18 cellular contexts compared by ENCODE assay signal in genomic region chr1:217910205-217910604, GRCh38.
A peak's percentile ranks its signal among the peaks of the same experiment; 100 is the strongest.
DNase-seq lines count a peak whose midpoint lies in the region; ATAC-seq and TF ChIP-seq lines count a peak whose summit lies in the region.
"Had no signal": no experiment of that assay in that cellular context is flagged by ENCODE, and none has a peak within 500 bp of the region (broad histone marks: within the 10 kb centered on the region; RNA-seq: fewer than 3 reads in every experiment).

No MANE protein-coding gene starts in this region.

- no peaks in the 10 kb centered on the region for H3K4me1 Mint-ChIP-seq in WTC11
- H3K4me1 Mint-ChIP-seq: B cell had no signal

- TF ChIP-seq POLR2A in body of pancreas (IDR thresholded peaks at IDR 0.05): no peak

- no peaks in the 10 kb centered on the region for H4K20me1 ChIP-seq in neural cell (ENCODE audit: insufficient read depth)
- H4K20me1 ChIP-seq: BLaER1 treated with 17β-estradiol and CSF1 and Interleukin-3, amounts not matched to agents 10 nM and 100 nM had no signal

- 15 to 43% methylated on average over 3 of the region's 3 CpGs for WGBS in body of pancreas, 2 donors

- H3K4me3 ChIP-seq in neural cell (ENCODE audit: low read length) (peak overlapping the region; percentile 48), body of pancreas (no peak overlapping the region)
- H3K4me3 ChIP-seq: A549; BLaER1 treated with 17β-estradiol and CSF1 and Interleukin-3, amounts not matched to agents 10 nM and 100 nM had no signal

- peak; percentile 22 for DNase-seq in NCI-H2227 (lab: John Stamatoyannopoulos, UW; ENCODE audit: unreplicated experiment)
- DNase-seq in NCI-H2227 treated with DMSO at 0.1 percent for 48 hours (lab: John Stamatoyannopoulos, UW): no peak
- DNase-seq in retina: peak; percentile 21
- DNase-seq in body of pancreas: no peak
- no peak for DNase-seq in WTC11 (ENCODE audit: low spot score)
- DNase-seq: AML-193; Caco-2; Calu3; CD4-positive, alpha-beta T cell; CD8-positive, alpha-beta T cell; DMS79 treated with DMSO at 0.1 percent for 48 hours; GF-D8 had no signal

- H3K4me2 ChIP-seq in neural cell (ENCODE audit: low read length): peak overlapping the region; percentile 40
- H3K4me2 ChIP-seq: A549; BLaER1 treated with 17β-estradiol and CSF1 and Interleukin-3, amounts not matched to agents 10 nM and 100 nM had no signal

- no peak overlapping the region for H2AFZ ChIP-seq in neural cell (ENCODE audit: low read depth, low read length)

- no peak overlapping the region for H3K9ac ChIP-seq in neural cell (ENCODE audit: low read length)
- H3K9ac ChIP-seq: BLaER1 treated with 17β-estradiol and CSF1 and Interleukin-3, amounts not matched to agents 10 nM and 100 nM had no signal

- H3K79me2 ChIP-seq in neural cell (replicated peaks; ENCODE audit: insufficient read depth, low read length): no peaks in the 10 kb centered on the region

- H3K9me3 ChIP-seq in neural cell (ENCODE audit: low read length) (no peaks in the 10 kb centered on the region), body of pancreas (no peaks in the 10 kb centered on the region)
- H3K9me3 ChIP-seq: A549, Caco-2 had no signal

- ATAC-seq in body of pancreas (no peak), WTC11 (no peak)
- ATAC-seq: A549; CD8-positive, alpha-beta T cell had no signal

- H3K4me1 ChIP-seq in body of pancreas: no peaks in the 10 kb centered on the region
- H3K4me1 ChIP-seq: A549, Caco-2 had no signal

- CTCF ChIA-PET in WTC11 (lab: Charles Lee): no interaction called here

- peak; percentile 94 for TF ChIP-seq EP300 in neural cell (conservative IDR thresholded peaks at IDR 0.05; ENCODE audit: poor library complexity, severe bottlenecking)

- no peak overlapping the region for H3K27ac Mint-ChIP-seq in WTC11
- H3K27ac Mint-ChIP-seq: B cell; CD4-positive, alpha-beta T cell; CD8-positive, alpha-beta T cell had no signal

- H3K27me3 ChIP-seq in neural cell (ENCODE audit: insufficient read depth, low read depth, low read length) (no peaks in the 10 kb centered on the region), body of pancreas (no peaks in the 10 kb centered on the region)
- H3K27me3 ChIP-seq: BLaER1 treated with 17β-estradiol and CSF1 and Interleukin-3, amounts not matched to agents 10 nM and 100 nM had no signal

- H3K36me3 ChIP-seq in neural cell (ENCODE audit: insufficient read depth, low read length): no peaks in the 10 kb centered on the region
- no peaks in the 10 kb centered on the region for H3K36me3 ChIP-seq in body of pancreas (replicated peaks in 1 of 2; ENCODE audit: insufficient read depth in 1 of 2, low read depth in 2 of 2)
- H3K36me3 ChIP-seq: BLaER1 treated with 17β-estradiol and CSF1 and Interleukin-3, amounts not matched to agents 10 nM and 100 nM had no signal

- peak overlapping the region; percentile 21 for H3K27ac ChIP-seq in neural cell (ENCODE audit: low read length)
- no peak overlapping the region for H3K27ac ChIP-seq in body of pancreas
- H3K27ac ChIP-seq: 22Rv1; A549; BLaER1 treated with 17β-estradiol and CSF1 and Interleukin-3, amounts not matched to agents 10 nM and 100 nM; C4-2B had no signal

- no peak overlapping the region for H3K4me3 Mint-ChIP-seq in WTC11
- H3K4me3 Mint-ChIP-seq: B cell; CD4-positive, alpha-beta T cell; CD8-positive, alpha-beta T cell had no signal

- H3K27me3 Mint-ChIP-seq in WTC11 (ENCODE audit: low read depth): no peaks in the 10 kb centered on the region
- H3K27me3 Mint-ChIP-seq: B cell; CD4-positive, alpha-beta T cell had no signal

- H3K9me3 Mint-ChIP-seq in WTC11: no peaks in the 10 kb centered on the region

- TF ChIP-seq CTCF in neural cell (IDR thresholded peaks at IDR 0.05; ENCODE audit: poor library complexity, severe bottlenecking) (no peak), body of pancreas (IDR thresholded peaks at IDR 0.05) (no peak), WTC11 (IDR thresholded peaks at IDR 0.05) (no peak)

- TF ChIP-seq RAD21 in neural cell (conservative IDR thresholded peaks at IDR 0.05): no peak

- H3K36me3 Mint-ChIP-seq in WTC11: no peaks in the 10 kb centered on the region
- H3K36me3 Mint-ChIP-seq: CD8-positive, alpha-beta T cell had no signal

- intact Hi-C loops in body of pancreas (cut with DNase I): no loop called here

- POLR2A ChIA-PET in WTC11 (lab: Charles Lee): interaction anchor here (0.5 kb wide), 1 partner anchor 1388 kb away, joined by 4 read pairs; no protein-coding TSS in a partner anchor

- H3F3A ChIP-seq in neural cell (ENCODE audit: insufficient read depth, low read length, poor library complexity, severe bottlenecking): peaks cover 5% of the 10 kb centered on the region

- no peaks in the 10 kb centered on the region for H3K9me2 ChIP-seq in neural cell (ENCODE audit: insufficient read depth, low read length)

TF ChIP-seq in neural cell, 6 proteins besides CTCF, POLR2A, EP300 and RAD21:
- peak; percentile 79 for TF ChIP-seq REST (IDR thresholded peaks at IDR 0.05; ENCODE audit: borderline replicate concordance)
- peak; percentile 39 for TF ChIP-seq POLR2AphosphoS5 (IDR thresholded peaks at IDR 0.05)
- TF ChIP-seq TAF1 (IDR thresholded peaks at IDR 0.05; ENCODE audit: low read depth): no peak
- no peak for TF ChIP-seq EZH2 (IDR thresholded peaks at IDR 0.05; ENCODE audit: borderline replicate concordance, insufficient read depth, low read length, poor library complexity, severe bottlenecking)

TF ChIP-seq in WTC11, 78 proteins besides CTCF, POLR2A, EP300 and RAD21:
- TF ChIP-seq ZNF232 (CRISPR knock-in tag; IDR thresholded peaks at IDR 0.05): no peak
- no peak for TF ChIP-seq RELA (CRISPR knock-in tag; IDR thresholded peaks at IDR 0.05; ENCODE audit: borderline replicate concordance)
- TF ChIP-seq, protein P1, sequence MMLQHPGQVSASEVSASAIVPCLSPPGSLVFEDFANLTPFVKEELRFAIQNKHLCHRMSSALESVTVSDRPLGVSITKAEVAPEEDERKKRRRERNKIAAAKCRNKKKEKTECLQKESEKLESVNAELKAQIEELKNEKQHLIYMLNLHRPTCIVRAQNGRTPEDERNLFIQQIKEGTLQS (CRISPR knock-in tag; conservative IDR thresholded peaks at IDR 0.05): no peak
- no peak for TF ChIP-seq SOX15 (CRISPR knock-in tag; IDR thresholded peaks at IDR 0.05)
- TF ChIP-seq, protein P2, sequence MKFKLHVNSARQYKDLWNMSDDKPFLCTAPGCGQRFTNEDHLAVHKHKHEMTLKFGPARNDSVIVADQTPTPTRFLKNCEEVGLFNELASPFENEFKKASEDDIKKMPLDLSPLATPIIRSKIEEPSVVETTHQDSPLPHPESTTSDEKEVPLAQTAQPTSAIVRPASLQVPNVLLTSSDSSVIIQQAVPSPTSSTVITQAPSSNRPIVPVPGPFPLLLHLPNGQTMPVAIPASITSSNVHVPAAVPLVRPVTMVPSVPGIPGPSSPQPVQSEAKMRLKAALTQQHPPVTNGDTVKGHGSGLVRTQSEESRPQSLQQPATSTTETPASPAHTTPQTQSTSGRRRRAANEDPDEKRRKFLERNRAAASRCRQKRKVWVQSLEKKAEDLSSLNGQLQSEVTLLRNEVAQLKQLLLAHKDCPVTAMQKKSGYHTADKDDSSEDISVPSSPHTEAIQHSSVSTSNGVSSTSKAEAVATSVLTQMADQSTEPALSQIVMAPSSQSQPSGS (CRISPR knock-in tag; IDR thresholded peaks at IDR 0.05; ENCODE audit: borderline replicate concordance, low read depth): no peak
- TF ChIP-seq ZNF121 (CRISPR knock-in tag; IDR thresholded peaks at IDR 0.05): no peak

Comparison
In these comparisons a context has a peak if more than half of its experiments do, and no peak if none do; other contexts are left out.
1. DNase-seq: peak in NCI-H2227 (single experiment) and retina (single experiment); none in NCI-H2227 treated with DMSO at 0.1 percent for 48 hours (single experiment), body of pancreas (0 of 4) and WTC11 (single experiment).